ENCODE assay signal across 8 cellular contexts in the genomic region with DNA sequence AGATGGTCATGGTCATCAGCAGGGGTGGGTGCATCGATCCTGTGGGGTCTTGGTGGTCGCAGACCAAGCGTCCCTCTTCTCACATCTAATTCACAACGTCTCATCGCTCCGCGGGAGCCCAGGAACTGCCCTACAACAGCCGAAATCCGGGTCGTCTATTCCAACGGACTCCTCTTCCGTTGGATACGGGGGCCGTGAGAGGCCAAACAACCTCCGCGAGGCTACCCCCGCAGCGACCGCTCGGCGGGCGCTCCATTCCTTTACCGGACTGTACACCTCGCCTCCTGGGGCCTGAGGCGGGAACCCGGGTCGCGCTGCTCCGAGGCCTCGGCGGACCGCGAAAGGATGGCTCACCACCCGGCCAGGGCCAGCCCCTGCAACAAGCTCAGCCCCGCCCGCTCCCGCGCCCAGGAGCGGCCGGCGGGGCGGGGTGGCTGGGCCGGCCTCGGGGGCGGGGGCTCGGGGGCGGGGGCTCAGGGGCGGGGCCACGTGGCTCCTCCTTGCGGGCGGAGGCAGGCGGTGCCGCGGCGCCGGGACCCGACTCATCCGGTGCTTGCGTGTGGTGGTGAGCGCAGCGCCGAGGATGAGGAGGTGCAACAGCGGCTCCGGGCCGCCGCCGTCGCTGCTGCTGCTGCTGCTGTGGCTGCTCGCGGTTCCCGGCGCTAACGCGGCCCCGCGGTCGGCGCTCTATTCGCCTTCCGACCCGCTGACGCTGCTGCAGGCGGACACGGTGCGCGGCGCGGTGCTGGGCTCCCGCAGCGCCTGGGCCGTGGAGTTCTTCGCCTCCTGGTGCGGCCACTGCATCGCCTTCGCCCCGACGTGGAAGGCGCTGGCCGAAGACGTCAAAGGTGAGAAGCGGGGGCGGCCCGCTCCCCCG. TPM values are rescaled to one million over a fixed set of nuclear protein-coding genes. Genes with fewer than 3 reads are reported as not detected.
DNase-seq lines count a peak whose midpoint lies in the region; ATAC-seq and TF ChIP-seq lines count a peak whose summit lies in the region.

A gene with protein sequence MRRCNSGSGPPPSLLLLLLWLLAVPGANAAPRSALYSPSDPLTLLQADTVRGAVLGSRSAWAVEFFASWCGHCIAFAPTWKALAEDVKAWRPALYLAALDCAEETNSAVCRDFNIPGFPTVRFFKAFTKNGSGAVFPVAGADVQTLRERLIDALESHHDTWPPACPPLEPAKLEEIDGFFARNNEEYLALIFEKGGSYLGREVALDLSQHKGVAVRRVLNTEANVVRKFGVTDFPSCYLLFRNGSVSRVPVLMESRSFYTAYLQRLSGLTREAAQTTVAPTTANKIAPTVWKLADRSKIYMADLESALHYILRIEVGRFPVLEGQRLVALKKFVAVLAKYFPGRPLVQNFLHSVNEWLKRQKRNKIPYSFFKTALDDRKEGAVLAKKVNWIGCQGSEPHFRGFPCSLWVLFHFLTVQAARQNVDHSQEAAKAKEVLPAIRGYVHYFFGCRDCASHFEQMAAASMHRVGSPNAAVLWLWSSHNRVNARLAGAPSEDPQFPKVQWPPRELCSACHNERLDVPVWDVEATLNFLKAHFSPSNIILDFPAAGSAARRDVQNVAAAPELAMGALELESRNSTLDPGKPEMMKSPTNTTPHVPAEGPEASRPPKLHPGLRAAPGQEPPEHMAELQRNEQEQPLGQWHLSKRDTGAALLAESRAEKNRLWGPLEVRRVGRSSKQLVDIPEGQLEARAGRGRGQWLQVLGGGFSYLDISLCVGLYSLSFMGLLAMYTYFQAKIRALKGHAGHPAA (plus strand): TSS at position 545 of the 877 bp plus-strand sequence. CDS start 39 bp downstream, at position 584.

- H2BK20ac ChIP-seq in IMR-90 (ENCODE audit: low read depth, low read length) = peak within 1 kb of the TSS; percentile 96

- peak within 1 kb of the TSS; percentile 99 for H4K5ac ChIP-seq in IMR-90 (ENCODE audit: low read depth, low read length)

- H3K18ac ChIP-seq in IMR-90 (ENCODE audit: low read depth, low read length) = peak within 1 kb of the TSS; percentile 99

- no peaks in the 10 kb centered on the region for H3K9me3 Mint-ChIP-seq in activated T-cell treated with anti-CD3 and anti-CD28 coated beads, Interleukin-2, amount 50 U/mL, for 24 hours

- H3K27ac ChIP-seq in IMR-90 (ENCODE audit: insufficient read depth, low read length) = peak within 1 kb of the TSS; percentile 99

- peak within 1 kb of the TSS; percentile 96 for H3K56ac ChIP-seq in IMR-90 (ENCODE audit: extremely low read depth, insufficient read depth, low read length)

- TF ChIP-seq RAD21 in IMR-90 (IDR thresholded peaks at IDR 0.05; ENCODE audit: low read length) = peak; percentile 18

- peak within 1 kb of the TSS; percentile 97 for H2BK5ac ChIP-seq in IMR-90 (ENCODE audit: low read depth, low read length, poor library complexity, severe bottlenecking)

- H3K4ac ChIP-seq in IMR-90 (ENCODE audit: low read depth, low read length) = peak within 1 kb of the TSS; percentile 100

- peak within 1 kb of the TSS; percentile 96 for H3K4me2 ChIP-seq in IMR-90 (ENCODE audit: low read depth, low read length)

- H2AK5ac ChIP-seq in IMR-90 (ENCODE audit: low read depth, low read length) = peak within 1 kb of the TSS; percentile 98

- TF ChIP-seq CTCF in IMR-90 (conservative IDR thresholded peaks at IDR 0.05; ENCODE audit: low read depth, low read length) = 0 out of 2 replicates have a peak, but pooled peaks have one; percentile 11

- no peaks in the 10 kb centered on the region for H3K27me3 Mint-ChIP-seq in activated T-cell treated with anti-CD3 and anti-CD28 coated beads, Interleukin-2, amount 50 U/mL, for 24 hours

- DNase-seq in DMS153 (lab: John Stamatoyannopoulos, UW) = peak; percentile 72
- DNase-seq in IMR-90 = peak; percentile 86
- peak; percentile 94 for DNase-seq in activated T-cell treated with anti-CD3 and anti-CD28 coated beads, Interleukin-2, amount 50 U/mL, for 24 hours
- DNase-seq in erythroblast (lab: John Stamatoyannopoulos, UW) = peak; percentile 91 to 95
- peak; percentile 78 for DNase-seq in stimulated activated CD8-positive, alpha-beta memory T cell treated with anti-CD3 and anti-CD28 coated beads, Interleukin-7, amount 100 ng/mL, for 1 hour (ENCODE audit: low read depth in 2 of 2)

- peak within 1 kb of the TSS; percentile 90 for H3K4me3 Mint-ChIP-seq in activated T-cell treated with anti-CD3 and anti-CD28 coated beads, Interleukin-2, amount 50 U/mL, for 24 hours

- H3K9ac ChIP-seq in IMR-90 (ENCODE audit: low read depth, low read length) = peak within 1 kb of the TSS; percentile 99
- H3K9ac ChIP-seq in mucosa of stomach (ENCODE audit: low read length) = peak within 1 kb of the TSS; percentile 89

- H3K4me1 ChIP-seq in IMR-90 (ENCODE audit: control insufficient read depth, insufficient read depth, low read length) = peaks cover 33% of the 10 kb centered on the region
- H3K4me1 ChIP-seq in mucosa of stomach (ENCODE audit: control insufficient read depth, insufficient read depth, low read length) = peaks cover 38% of the 10 kb centered on the region

- no peaks in the 10 kb centered on the region for H3K9me3 ChIP-seq in IMR-90 (ENCODE audit: control insufficient read depth, insufficient read depth, low read length)
- no peaks in the 10 kb centered on the region for H3K9me3 ChIP-seq in mucosa of stomach (ENCODE audit: control insufficient read depth, low read length)

- H2AK9ac ChIP-seq in IMR-90 (replicated peaks; ENCODE audit: low read depth, low read length, poor library complexity) = peak within 1 kb of the TSS; percentile 99

- H2BK15ac ChIP-seq in IMR-90 (ENCODE audit: low read depth, low read length) = peak within 1 kb of the TSS; percentile 67; the same call in 2 of the 3 replicates

- no TSS peak for BruUV-seq in IMR-90 (replicated peaks; lab: Mats Ljungman, UMichigan)

- CTCF ChIA-PET in IMR-90 (lab: Yijun Ruan, JAX) = interaction anchor here (0.9 kb wide), 1 partner anchor 76 kb away, joined by 4 read pairs; no protein-coding TSS in a partner anchor

- H3K23ac ChIP-seq in IMR-90 (ENCODE audit: low read depth, low read length) = peak within 1 kb of the TSS; percentile 98

- peaks cover 44% of the 10 kb centered on the region for H3K9me1 ChIP-seq in IMR-90 (ENCODE audit: insufficient read depth, low read length)

- peak; percentile 90 for ATAC-seq in GM21528 (IDR thresholded peaks at IDR 0.05; ENCODE audit: low FRiP score, unreplicated experiment)
- ATAC-seq in IMR-90 (ENCODE audit: low read depth) = peak; percentile 80

- in situ Hi-C loops in IMR-90 (cut with MboI; ENCODE audit: low sequenced_read_pairs) = loop anchor here (5.0 to 25.0 kb wide), 2 partner anchors 62 to 442 kb away; no protein-coding TSS in a partner anchor

- no peaks in the 10 kb centered on the region for H3K27me3 ChIP-seq in IMR-90 (ENCODE audit: control insufficient read depth, insufficient read depth, low read length)
- no peaks in the 10 kb centered on the region for H3K27me3 ChIP-seq in mucosa of stomach (ENCODE audit: control insufficient read depth, insufficient read depth, low read length)

- POLR2A ChIA-PET in IMR-90 (lab: Charles Lee; ENCODE audit: unreplicated experiment) = interaction anchor here (0.5 to 1.6 kb wide), 5 partner anchors 9 to 56 kb away, joined by 3 to 6 read pairs (median 4); no protein-coding TSS in a partner anchor

- peak within 1 kb of the TSS; percentile 88 for H2AFZ ChIP-seq in IMR-90 (replicated peaks; ENCODE audit: low read length, poor library complexity)

- peak within 1 kb of the TSS; percentile 89 to 99 for H4K8ac ChIP-seq in IMR-90 (ENCODE audit: low read depth in 2 of 2, low read length in 2 of 2)

- H2BK120ac ChIP-seq in IMR-90 (ENCODE audit: low read depth, low read length) = peak within 1 kb of the TSS; percentile 94

- H3K14ac ChIP-seq in IMR-90 (replicated peaks; ENCODE audit: low read depth, low read length) = peak within 1 kb of the TSS; percentile 100

- peaks cover 33% of the 10 kb centered on the region for H3K4me1 Mint-ChIP-seq in activated T-cell treated with anti-CD3 and anti-CD28 coated beads, Interleukin-2, amount 50 U/mL, for 24 hours (ENCODE audit: low read depth)

- H3K4me3 ChIP-seq in IMR-90 (ENCODE audit: insufficient read depth, low read depth, low read length) (peak within 1 kb of the TSS; percentile 94), mucosa of stomach (ENCODE audit: low read length) (peak within 1 kb of the TSS; percentile 85)

- H3K36me3 ChIP-seq in IMR-90 (ENCODE audit: control insufficient read depth, insufficient read depth, low read length) = peaks cover 33% of the 10 kb centered on the region
- no peaks in the 10 kb centered on the region for H3K36me3 ChIP-seq in mucosa of stomach (ENCODE audit: control insufficient read depth, insufficient read depth, low read length)

- WGBS in IMR-90 (ENCODE audit: extremely low coverage in 2 of 2, insufficient read length in 1 of 2), 2 experiments = 0% methylated on average over 45 of the region's 104 CpGs; no CpG with 5 or more reads in 1 of the 2 experiments

- dilution Hi-C loops in IMR-90 (cut with HindIII; ENCODE audit: low sequenced_read_pairs, unreplicated experiment) = loop anchor here (25.0 kb wide), 1 partner anchor 117 kb away; no protein-coding TSS in a partner anchor

- peak within 1 kb of the TSS; percentile 91 for H3K27ac Mint-ChIP-seq in activated T-cell treated with anti-CD3 and anti-CD28 coated beads, Interleukin-2, amount 50 U/mL, for 24 hours

- peak within 1 kb of the TSS; percentile 99 for H4K91ac ChIP-seq in IMR-90 (ENCODE audit: insufficient read depth, low read depth, low read length)

- peaks cover 48% of the 10 kb centered on the region for H4K20me1 ChIP-seq in IMR-90 (ENCODE audit: insufficient read depth, low read length)

- TF ChIP-seq POLR2A in IMR-90 (IDR thresholded peaks at IDR 0.05; ENCODE audit: low read depth, low read length) (peak; percentile 95), erythroblast (IDR thresholded peaks at IDR 0.05; ENCODE audit: low read length) (peak; percentile 68)

- H3K36me3 Mint-ChIP-seq in activated T-cell treated with anti-CD3 and anti-CD28 coated beads, Interleukin-2, amount 50 U/mL, for 24 hours (ENCODE audit: low read depth) = peaks cover 2% of the 10 kb centered on the region

- intact Hi-C loops in IMR-90 (cut with micrococcal nuclease) = loop anchor here (5.0 to 10.0 kb wide), 3 partner anchors 72 to 450 kb away; partner anchors contain the start of gene TOR1AIP1

- peaks cover 15 to 68% of the 10 kb centered on the region in 2 experiments for H3K79me1 ChIP-seq in IMR-90 (ENCODE audit: low read depth in 1 of 2, low read length in 2 of 2)

TF ChIP-seq in IMR-90, 13 proteins besides CTCF, POLR2A, EP300 and RAD21 (continues in another document):
- TF ChIP-seq CEBPB (IDR thresholded peaks at IDR 0.05; ENCODE audit: low read depth, low read length) = no peak
- TF ChIP-seq SMC3 (IDR thresholded peaks at IDR 0.05; ENCODE audit: low read depth, low read length) = peak; percentile 13

TF ChIP-seq in PFSK-1, 5 proteins besides CTCF, POLR2A, EP300 and RAD21 (continues in another document):
- TF ChIP-seq POLR2AphosphoS5 (IDR thresholded peaks at IDR 0.05; ENCODE audit: low read depth, low read length) (peak; percentile 69), TAF1 (IDR thresholded peaks at IDR 0.05; ENCODE audit: borderline replicate concordance, insufficient read depth, low read length) (peak; percentile 54; the same call in 1 of the 2 replicates)

RNA-seq across cellular contexts. Expression of the gene that starts here (rescaled TPM):
- 93.3 and 102 TPM in 2 replicates for total RNA-seq in IMR-90 (2012; rRNA removed)
- polyA plus RNA-seq in IMR-90 (2012; rRNA removed) = 765 and 791 TPM in 2 replicates
- polyA plus RNA-seq in IMR-90 (2012; cell fraction: cytosol; rRNA removed) = 1,392 and 1,573 TPM in 2 replicates
- polyA plus RNA-seq in IMR-90 (2012; cell fraction: nucleus; rRNA removed; ENCODE audit: low replicate concordance) = 755 and 1,109 TPM in 2 replicates
- 71.8 TPM for polyA plus RNA-seq in PFSK-1 (2012; ENCODE audit: insufficient read length, low read depth)

Comparison
In these comparisons a context has a peak if more than half of its experiments do, and no peak if none do; other contexts are left out.
1. Peak in every context shown above with its lines: DNase-seq, ATAC-seq, H3K4me3 ChIP-seq and H3K27ac ChIP-seq.